Comparison of ENCODE assay signal across 11 cellular contexts in genomic region chr17:81524063-81524864, GRCh38. TPM values are rescaled to one million over a fixed set of nuclear protein-coding genes. Genes with fewer than 3 reads are reported as not detected.
"Had no signal": no experiment of that assay in that cellular context is flagged by ENCODE, and none has a peak within 500 bp of the region (broad histone marks: within the 10 kb centered on the region; RNA-seq: fewer than 3 reads in every experiment).

No MANE protein-coding gene starts in this region.

- DNase-seq: activated CD4-positive, alpha-beta T cell treated with anti-CD3 and anti-CD28 coated beads, Interleukin-2, amount 50 U/mL, for 4 hours; activated CD8-positive, alpha-beta memory T cell treated with anti-CD3 and anti-CD28 coated beads, Interleukin-2, amount 10 ng/mL, durations not matched to agents 7 days and 5 days; activated naive CD8-positive, alpha-beta T cell treated with anti-CD3 and anti-CD28 coated beads, Interleukin-2, amount 10 ng/mL, durations not matched to agents 7 days and 5 days; mucosa of descending colon had no signal

- H3K9me3 ChIP-seq: mucosa of descending colon, right atrium auricular region, tibial artery, vagina had no signal

- H3K79me2 ChIP-seq: hepatocyte had no signal

- ATAC-seq: activated CD8-positive, alpha-beta memory T cell treated with anti-CD3 and anti-CD28 coated beads, Interleukin-2, amount 10 ng/mL, durations not matched to agents 7 days and 5 days; mucosa of descending colon; naive thymus-derived CD8-positive, alpha-beta T cell had no signal

- H3K27me3 ChIP-seq: right atrium auricular region had no signal

- H3K4me3 ChIP-seq: hepatocyte, mucosa of descending colon, right atrium auricular region, smooth muscle cell, tibial artery, vagina had no signal

- H3K27ac ChIP-seq: dorsolateral prefrontal cortex, hepatocyte, right atrium auricular region, tibial artery, vagina had no signal

- H3K4me2 ChIP-seq: smooth muscle cell had no signal

- H2AFZ ChIP-seq: hepatocyte had no signal

- H3K36me3 ChIP-seq: right atrium auricular region, tibial artery, vagina had no signal

RNA-seq across cellular contexts. Expression of gene FSCN2, which starts 3.9 kb away (rescaled TPM):
- polyA plus RNA-seq: naive thymus-derived CD8-positive, alpha-beta T cell had no signal
